7 cellular contexts compared by ENCODE assay signal in the genomic region with DNA sequence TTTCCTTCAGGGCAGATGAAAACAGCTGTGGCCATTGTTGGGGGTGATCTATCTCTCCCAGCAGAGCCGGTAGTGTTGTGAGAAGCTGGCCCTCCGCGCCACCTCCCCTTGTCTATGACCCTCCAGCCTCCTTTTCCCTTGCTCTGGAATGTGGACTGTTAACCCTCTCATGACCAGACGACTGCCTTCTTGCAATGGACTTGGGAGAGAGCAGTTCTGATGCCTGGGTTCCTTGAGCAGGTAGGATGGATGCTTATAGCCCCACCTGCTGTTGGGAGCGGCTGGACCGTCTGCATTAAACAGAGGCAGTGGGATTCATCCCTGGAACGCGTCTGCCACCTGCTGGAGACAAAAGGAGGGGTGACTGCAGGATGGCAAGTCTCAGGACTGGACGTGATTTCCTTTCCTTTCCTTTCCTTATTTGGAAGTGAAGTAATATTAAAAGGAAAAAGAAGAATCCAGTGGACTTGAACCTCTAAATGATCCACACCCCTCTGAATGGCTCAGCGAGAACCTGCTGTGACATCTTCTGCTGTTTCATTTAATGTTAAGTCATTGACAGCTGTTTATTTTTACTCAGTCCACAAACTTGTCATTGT. TPM values are rescaled to one million over a fixed set of nuclear protein-coding genes. Genes with fewer than 3 reads are reported as not detected.
DNase-seq lines count a peak whose midpoint lies in the region; ATAC-seq, FAIRE-seq and TF ChIP-seq lines count a peak whose summit lies in the region.

No MANE protein-coding gene starts in this region.

- peak; percentile 76 for DNase-seq in GM12892 (ENCODE audit: insufficient read length)
- DNase-seq in NCI-H1048 (lab: John Stamatoyannopoulos, UW) = peak; percentile 56
- DNase-seq in SK-MEL-5 (ENCODE audit: low read depth, low spot score) = peak; percentile 92
- DNase-seq in activated naive CD4-positive, alpha-beta T cell (lab: John Stamatoyannopoulos, UW) = peak; percentile 74 to 87 (median 82)
- DNase-seq in germinal center (ENCODE audit: low spot score) = peak; percentile 85
- DNase-seq in omental fat pad (ENCODE audit: low spot score) = peak; percentile 98
- DNase-seq in thyroid gland = peak; percentile 94 to 97

- TF ChIP-seq CTCF in omental fat pad (IDR thresholded peaks at IDR 0.05) = peak in 2 of 3 donors; percentile 36 to 98
- peak; percentile 83 to 99 (median 98) for TF ChIP-seq CTCF in thyroid gland (IDR thresholded peaks at IDR 0.05)

- FAIRE-seq in GM12892 (lab: Jason Lieb, UNC) = peak; percentile 99

- peak; percentile 85 for ATAC-seq in omental fat pad (ENCODE audit: low FRiP score)

- TF ChIP-seq POLR2A in GM12892 (IDR thresholded peaks at IDR 0.05; ENCODE audit: low read depth, low read length) (no peak), thyroid gland (IDR thresholded peaks at IDR 0.05) (no peak)

- no peak overlapping the region for H3K4me3 ChIP-seq in thyroid gland (replicated peaks in 1 of 3)

- no peaks in the 10 kb centered on the region for H3K36me3 ChIP-seq in thyroid gland

- no peaks in the 10 kb centered on the region for H3K27me3 ChIP-seq in thyroid gland

- H3K9me3 ChIP-seq in thyroid gland = no peaks in the 10 kb centered on the region

- WGBS in thyroid gland, 2 donors = 6 to 7% methylated on average over 10 of the region's 10 CpGs

- H3K4me1 ChIP-seq in thyroid gland = peaks cover 3 to 4% of the 10 kb centered on the region in 2 donors

- H3K27ac ChIP-seq in thyroid gland = no peak overlapping the region

- intact Hi-C loops in thyroid gland (cut with DNase I) = no loop called here

- in situ Hi-C loops in SK-MEL-5 (cut with HindIII; ENCODE audit: low pct_unique_long_range_greater_than_20kb, low sequenced_read_pairs) = no loop called here

RNA-seq across cellular contexts. Expression of a gene that starts 1.8 kb away (rescaled TPM):
- polyA plus RNA-seq in GM12892 (2012; ENCODE audit: missing spikeins) = not detected
- not detected in 2 replicates for total RNA-seq in SK-MEL-5 (2014; rRNA removed; shearing (Covaris generic))
- polyA plus RNA-seq in SK-MEL-5 (2015; cell fraction: cytosol; rRNA removed) = not detected in 2 replicates
- 0.10 TPM in 1 of 2 replicates, not detected in the other for polyA plus RNA-seq in SK-MEL-5 (2015; cell fraction: nucleus; rRNA removed)
- total RNA-seq in omental fat pad (not detected), thyroid gland (not detected)

RNA-seq across cellular contexts. Expression of a gene that starts 18.4 kb away (rescaled TPM):
- 10.9 TPM for polyA plus RNA-seq in GM12892 (2012; ENCODE audit: missing spikeins)
- total RNA-seq in SK-MEL-5 (2014; rRNA removed; shearing (Covaris generic)) = 139 and 151 TPM in 2 replicates
- polyA plus RNA-seq in SK-MEL-5 (2015; cell fraction: cytosol; rRNA removed) = 95.2 and 118 TPM in 2 replicates
- polyA plus RNA-seq in SK-MEL-5 (2015; cell fraction: nucleus; rRNA removed) = 71.8 and 73.0 TPM in 2 replicates
- total RNA-seq in omental fat pad (10 to 100 TPM; 52.8 to 87.2 (median 65.9) TPM), thyroid gland (10 to 100 TPM; 67.7 to 98.5 (median 72.0) TPM)

RNA-seq across cellular contexts. Expression of a gene that starts 19.9 kb away (rescaled TPM):
- not detected for polyA plus RNA-seq in GM12892 (2012; ENCODE audit: missing spikeins)
- 0.05 and 0.19 TPM in 2 replicates for total RNA-seq in SK-MEL-5 (2014; rRNA removed; shearing (Covaris generic))
- polyA plus RNA-seq in SK-MEL-5 (2015; cell fraction: cytosol; rRNA removed) = 0.02 and 0.18 TPM in 2 replicates
- polyA plus RNA-seq in SK-MEL-5 (2015; cell fraction: nucleus; rRNA removed) = not detected in 2 replicates
- under 1 TPM in 2 of 4 donors, not detected in 2; 0.09 to 0.12 TPM for total RNA-seq in omental fat pad
- total RNA-seq in thyroid gland = under 1 TPM in 1 of 4 donors, not detected in 3; 0.13 TPM
